ENCODE assay signal across 8 cellular contexts in the genomic region with DNA sequence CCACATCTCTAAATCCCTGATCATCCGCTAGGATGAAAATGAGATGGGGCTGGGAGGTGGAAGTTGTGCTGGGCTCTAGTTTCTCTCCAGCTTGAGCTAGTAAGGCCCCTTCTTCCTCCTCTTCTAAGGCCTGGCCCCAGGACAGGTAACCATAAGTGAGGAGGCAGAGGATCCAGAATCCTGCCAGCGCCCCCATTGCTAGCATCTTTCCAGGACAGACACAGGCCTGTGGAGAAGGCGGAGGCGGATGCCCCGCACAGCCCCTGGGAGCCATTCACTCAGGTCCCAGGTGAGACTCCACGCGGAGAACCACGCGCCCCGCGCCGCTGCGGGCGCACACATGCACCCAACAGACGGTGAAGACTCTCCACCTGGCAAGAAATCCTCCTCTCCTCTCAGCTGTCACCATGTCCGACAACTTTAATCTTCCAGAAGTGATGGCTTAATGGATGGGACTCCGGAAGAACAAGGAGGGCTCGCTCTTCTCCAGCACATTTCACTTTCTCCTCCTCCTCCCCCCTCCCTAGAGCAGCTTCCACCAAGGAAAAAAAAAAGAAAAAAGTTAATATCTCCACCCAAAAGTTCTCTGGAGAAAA. TPM values are rescaled to one million over a fixed set of nuclear protein-coding genes. Genes with fewer than 3 reads are reported as not detected.
DNase-seq lines count a peak whose midpoint lies in the region; TF ChIP-seq lines count a peak whose summit lies in the region.

No MANE protein-coding gene starts in this region.

- H3K36me3 Mint-ChIP-seq in glutamatergic neuron (ENCODE audit: unreplicated experiment): peaks cover 7% of the 10 kb centered on the region

- H3K4me1 ChIP-seq in prostate gland (replicated peaks): peaks cover 4% of the 10 kb centered on the region

- H3K4me3 Mint-ChIP-seq in glutamatergic neuron (ENCODE audit: unreplicated experiment): peak overlapping the region; percentile 92

- no peaks in the 10 kb centered on the region for H3K27me3 ChIP-seq in prostate gland (replicated peaks; ENCODE audit: insufficient read depth)

- 26% methylated on average over 18 of the region's 18 CpGs for WGBS in prostate gland

- no peak overlapping the region for H3K27ac Mint-ChIP-seq in glutamatergic neuron (ENCODE audit: unreplicated experiment)

- no peaks in the 10 kb centered on the region for H3K9me3 ChIP-seq in prostate gland

- H3K27ac ChIP-seq in prostate gland: peak overlapping the region; percentile 90 to 91

- H3K9me3 Mint-ChIP-seq in glutamatergic neuron (ENCODE audit: unreplicated experiment): peaks cover 1% of the 10 kb centered on the region

- TF ChIP-seq CTCF in WI38 (IDR thresholded peaks at IDR 0.05; ENCODE audit: low read depth, low read length) (no peak), glutamatergic neuron (IDR thresholded peaks at IDR 0.05; ENCODE audit: partially characterized antibody, unreplicated experiment) (no peak), prostate gland (IDR thresholded peaks at IDR 0.05) (no peak)

- intact Hi-C loops in prostate gland (cut with DNase I): no loop called here

- peaks cover 2% of the 10 kb centered on the region for H3K27me3 Mint-ChIP-seq in glutamatergic neuron (ENCODE audit: unreplicated experiment)

- no peak for TF ChIP-seq POLR2A in prostate gland (IDR thresholded peaks at IDR 0.05)

- H3K4me3 ChIP-seq in WI38 (ENCODE audit: low read depth, low read length): peak overlapping the region; percentile 84
- peak overlapping the region; percentile 58 to 59 for H3K4me3 ChIP-seq in prostate gland

- DNase-seq in ELF-1 (ENCODE audit: low read depth, low spot score) (peak; percentile 29), glutamatergic neuron (no peak), prostate gland (ENCODE audit: low spot score) (peak; percentile 43), hippocampal formation (lab: John Stamatoyannopoulos, UW) (no peak), NCI-H510A (lab: John Stamatoyannopoulos, UW) (no peak), SIG-M5 (lab: John Stamatoyannopoulos, UW) (no peak)
- no peak for DNase-seq in stimulated activated CD4-positive, alpha-beta T cell treated with anti-CD3 and anti-CD28 coated beads, Interleukin-4, amount 100 ng/mL, for 24 hours

- H3K4me1 Mint-ChIP-seq in glutamatergic neuron (ENCODE audit: low read depth, unreplicated experiment): peaks cover 10% of the 10 kb centered on the region

- no peaks in the 10 kb centered on the region for H3K36me3 ChIP-seq in prostate gland

RNA-seq across cellular contexts. Expression of a gene that starts 0.8 kb away (rescaled TPM):
- total RNA-seq in glutamatergic neuron (ENCODE audit: unreplicated experiment): 0.17 TPM
- total RNA-seq in prostate gland: 10 to 100 TPM in 1 of 2 donors, 1 to 10 TPM in 1; 8.8 to 12.5 TPM

Comparison
In these comparisons a context has a peak if more than half of its experiments do, and no peak if none do; other contexts are left out.
1. DNase-seq: peak in ELF-1 (single experiment) and prostate gland (single experiment); none in glutamatergic neuron (single experiment), hippocampal formation (0 of 2), NCI-H510A (single experiment), SIG-M5 (single experiment) and stimulated activated CD4-positive, alpha-beta T cell treated with anti-CD3 and anti-CD28 coated beads, Interleukin-4, amount 100 ng/mL, for 24 hours (single experiment).